16 cellular contexts compared by ENCODE assay signal in the genomic region with DNA sequence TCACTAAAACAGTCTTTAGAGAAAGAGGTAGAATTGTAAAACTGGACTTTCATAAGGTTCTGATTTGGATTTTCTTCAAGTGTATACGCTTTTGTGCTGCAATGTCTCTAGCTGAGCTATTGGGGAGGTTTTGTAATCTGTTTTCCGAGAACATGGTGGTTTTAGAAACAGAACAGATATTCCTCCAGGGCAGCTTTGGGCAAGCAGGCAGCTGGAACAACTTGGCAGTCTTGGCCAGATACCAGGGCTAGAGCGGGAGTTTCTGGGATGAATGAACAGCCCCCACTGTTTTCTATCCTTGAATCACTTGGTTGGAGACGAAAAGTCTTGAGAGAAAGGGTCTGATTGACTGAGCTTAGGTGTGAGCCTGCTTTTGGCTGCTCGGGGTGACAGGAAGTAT. TPM values are rescaled to one million over a fixed set of nuclear protein-coding genes. Genes with fewer than 3 reads are reported as not detected.
DNase-seq lines count a peak whose midpoint lies in the region; ATAC-seq and TF ChIP-seq lines count a peak whose summit lies in the region.
"Had no signal": no experiment of that assay in that cellular context is flagged by ENCODE, and none has a peak within 500 bp of the region (broad histone marks: within the 10 kb centered on the region; RNA-seq: fewer than 3 reads in every experiment).

No MANE protein-coding gene starts in this region.

- no peaks in the 10 kb centered on the region for H3K9me3 ChIP-seq in thoracic aorta

- in situ Hi-C loops in SK-MEL-5 (cut with HindIII; ENCODE audit: low pct_unique_long_range_greater_than_20kb, low sequenced_read_pairs): no loop called here

- peaks cover 7% of the 10 kb centered on the region for H3K36me3 Mint-ChIP-seq in activated CD8-positive, alpha-beta memory T cell treated with anti-CD3 and anti-CD28 coated beads, Interleukin-2, amount 10 ng/mL, durations not matched to agents 7 days and 5 days
- H3K36me3 Mint-ChIP-seq in activated CD4-positive, alpha-beta T cell treated with anti-CD3 and anti-CD28 coated beads, Interleukin-2, amount 10 ng/mL, durations not matched to agents 7 days and 5 days (ENCODE audit: low read depth): no peaks in the 10 kb centered on the region

- H3K27ac ChIP-seq in cingulate gyrus (ENCODE audit: low read depth, low read length) (peak overlapping the region; percentile 41), thoracic aorta (peak overlapping the region; percentile 26 to 31)
- H3K27ac ChIP-seq: heart left ventricle had no signal

- H3K4me3 Mint-ChIP-seq in activated CD8-positive, alpha-beta memory T cell treated with anti-CD3 and anti-CD28 coated beads, Interleukin-2, amount 10 ng/mL, durations not matched to agents 7 days and 5 days: no peak overlapping the region
- no peak overlapping the region for H3K4me3 Mint-ChIP-seq in activated CD4-positive, alpha-beta T cell treated with anti-CD3 and anti-CD28 coated beads, Interleukin-2, amount 10 ng/mL, durations not matched to agents 7 days and 5 days
- H3K4me3 Mint-ChIP-seq: activated B cell treated with CpG ODN at 0.5 μM for 24 hours; B cell; stimulated activated naive CD8-positive, alpha-beta T cell treated with anti-CD3 and anti-CD28 coated beads, Interleukin-15, Interleukin-2, amounts not matched to agents 100 ng/mL and 50 ng/mL, for 24 hours had no signal

- TF ChIP-seq CTCF in thoracic aorta (IDR thresholded peaks at IDR 0.05): no peak

- CTCF ChIA-PET in activated CD8-positive, alpha-beta memory T cell treated with anti-CD3 and anti-CD28 coated beads, Interleukin-2, amount 10 ng/mL, durations not matched to agents 7 days and 5 days (lab: Charles Lee): interaction anchor here (1.0 kb wide), 1 partner anchor 289 kb away, joined by 4 read pairs; no protein-coding TSS in a partner anchor
- CTCF ChIA-PET in activated CD4-positive, alpha-beta T cell treated with anti-CD3 and anti-CD28 coated beads, Interleukin-2, amount 10 ng/mL, durations not matched to agents 7 days and 5 days (lab: Charles Lee): interaction anchor here (0.6 kb wide), 1 partner anchor 25 kb away, joined by 3 read pairs; no protein-coding TSS in a partner anchor

- H3K4me3 ChIP-seq in thoracic aorta: no peak overlapping the region
- H3K4me3 ChIP-seq: heart left ventricle had no signal

- ATAC-seq in thoracic aorta (ENCODE audit: insufficient number of reproducible peaks, low FRiP score, low read depth): peak; percentile 36
- ATAC-seq in activated CD8-positive, alpha-beta memory T cell treated with anti-CD3 and anti-CD28 coated beads, Interleukin-2, amount 10 ng/mL, durations not matched to agents 7 days and 5 days: no peak
- ATAC-seq: heart left ventricle had no signal

- H3K27me3 ChIP-seq in thoracic aorta (replicated peaks; ENCODE audit: insufficient read depth): no peaks in the 10 kb centered on the region
- H3K27me3 ChIP-seq: heart left ventricle had no signal

- H3K9me3 Mint-ChIP-seq in activated CD8-positive, alpha-beta memory T cell treated with anti-CD3 and anti-CD28 coated beads, Interleukin-2, amount 10 ng/mL, durations not matched to agents 7 days and 5 days (ENCODE audit: low read depth): peaks cover 9% of the 10 kb centered on the region
- peaks cover 4% of the 10 kb centered on the region for H3K9me3 Mint-ChIP-seq in activated CD4-positive, alpha-beta T cell treated with anti-CD3 and anti-CD28 coated beads, Interleukin-2, amount 10 ng/mL, durations not matched to agents 7 days and 5 days

- POLR2A ChIA-PET in activated CD4-positive, alpha-beta T cell treated with anti-CD3 and anti-CD28 coated beads, Interleukin-2, amount 10 ng/mL, durations not matched to agents 7 days and 5 days (lab: Charles Lee): no interaction called here

- H3K4me1 ChIP-seq in thoracic aorta (ENCODE audit: control insufficient read depth in 1 of 2, low read depth in 2 of 2): peaks cover 0 to 10% of the 10 kb centered on the region in 2 donors
- H3K4me1 ChIP-seq: Caco-2 had no signal

- H3K27me3 Mint-ChIP-seq in activated CD8-positive, alpha-beta memory T cell treated with anti-CD3 and anti-CD28 coated beads, Interleukin-2, amount 10 ng/mL, durations not matched to agents 7 days and 5 days: no peaks in the 10 kb centered on the region
- peaks cover 5% of the 10 kb centered on the region for H3K27me3 Mint-ChIP-seq in activated CD4-positive, alpha-beta T cell treated with anti-CD3 and anti-CD28 coated beads, Interleukin-2, amount 10 ng/mL, durations not matched to agents 7 days and 5 days

- H3K4me1 Mint-ChIP-seq in activated CD8-positive, alpha-beta memory T cell treated with anti-CD3 and anti-CD28 coated beads, Interleukin-2, amount 10 ng/mL, durations not matched to agents 7 days and 5 days: peaks cover 28% of the 10 kb centered on the region
- peaks cover 7% of the 10 kb centered on the region for H3K4me1 Mint-ChIP-seq in activated CD4-positive, alpha-beta T cell treated with anti-CD3 and anti-CD28 coated beads, Interleukin-2, amount 10 ng/mL, durations not matched to agents 7 days and 5 days

- H3K36me3 ChIP-seq in thoracic aorta: no peaks in the 10 kb centered on the region
- H3K36me3 ChIP-seq: heart left ventricle had no signal

- no peak overlapping the region for H3K27ac Mint-ChIP-seq in activated CD8-positive, alpha-beta memory T cell treated with anti-CD3 and anti-CD28 coated beads, Interleukin-2, amount 10 ng/mL, durations not matched to agents 7 days and 5 days
- no peak overlapping the region for H3K27ac Mint-ChIP-seq in activated CD4-positive, alpha-beta T cell treated with anti-CD3 and anti-CD28 coated beads, Interleukin-2, amount 10 ng/mL, durations not matched to agents 7 days and 5 days
- H3K27ac Mint-ChIP-seq: activated B cell treated with CpG ODN at 0.5 μM for 24 hours; B cell; stimulated activated naive CD8-positive, alpha-beta T cell treated with anti-CD3 and anti-CD28 coated beads, Interleukin-15, Interleukin-2, amounts not matched to agents 100 ng/mL and 50 ng/mL, for 24 hours had no signal

- DNase-seq in SK-MEL-5 (ENCODE audit: low read depth, low spot score): peak; percentile 30
- peak; percentile 68 for DNase-seq in medulla oblongata (ENCODE audit: extremely low spot score)
- peak; percentile 33 for DNase-seq in thoracic aorta (ENCODE audit: low spot score)
- no peak for DNase-seq in activated CD8-positive, alpha-beta memory T cell treated with anti-CD3 and anti-CD28 coated beads, Interleukin-2, amount 10 ng/mL, durations not matched to agents 7 days and 5 days
- no peak for DNase-seq in DMS79 (lab: John Stamatoyannopoulos, UW)
- DNase-seq in activated CD4-positive, alpha-beta T cell treated with anti-CD3 and anti-CD28 coated beads, Interleukin-2, amount 10 ng/mL, durations not matched to agents 7 days and 5 days: no peak
- DNase-seq: activated B cell treated with CpG ODN at 0.5 μM for 24 hours, Caco-2, heart left ventricle, MV-4-11, NCI-H2081 treated with DMSO at 0.1 percent for 48 hours, NCI-H526, SIG-M5 had no signal

RNA-seq across cellular contexts. Expression of a gene that starts 17.1 kb away (rescaled TPM):
- 2.6 and 3.4 TPM in 2 replicates for total RNA-seq in SK-MEL-5 (2014; rRNA removed; shearing (Covaris generic))
- 1.5 and 3.0 TPM in 2 replicates for polyA plus RNA-seq in SK-MEL-5 (2015; cell fraction: cytosol; rRNA removed)
- 4.5 and 8.0 TPM in 2 replicates for polyA plus RNA-seq in SK-MEL-5 (2015; cell fraction: nucleus; rRNA removed)
- 10 to 100 TPM; 11.5 to 22.5 TPM for total RNA-seq in thoracic aorta
- total RNA-seq in activated CD8-positive, alpha-beta memory T cell treated with anti-CD3 and anti-CD28 coated beads, Interleukin-2, amount 10 ng/mL, durations not matched to agents 7 days and 5 days: 10 to 100 TPM; 10.8 to 19.2 TPM
- 10 to 100 TPM in 1 of 2 experiments, 1 to 10 TPM in 1; 10.0 to 10.2 TPM for total RNA-seq in activated CD4-positive, alpha-beta T cell treated with anti-CD3 and anti-CD28 coated beads, Interleukin-2, amount 10 ng/mL, durations not matched to agents 7 days and 5 days

Comparison
In these comparisons a context has a peak if more than half of its experiments do, and no peak if none do; other contexts are left out.
1. DNase-seq: peak in SK-MEL-5 (single experiment), medulla oblongata (single experiment) and thoracic aorta (single experiment); none in activated CD8-positive, alpha-beta memory T cell treated with anti-CD3 and anti-CD28 coated beads, Interleukin-2, amount 10 ng/mL, durations not matched to agents 7 days and 5 days (single experiment), DMS79 (single experiment) and activated CD4-positive, alpha-beta T cell treated with anti-CD3 and anti-CD28 coated beads, Interleukin-2, amount 10 ng/mL, durations not matched to agents 7 days and 5 days (single experiment).